Comparison of ENCODE assay signal across 1 cellular context in genomic region chr20:57155415-57155814, GRCh38.
TF ChIP-seq lines count a peak whose summit lies in the region.

No MANE protein-coding gene starts in this region.

TF ChIP-seq in HepG2, 621 proteins besides CTCF, POLR2A, EP300 and RAD21 (continued from another document):
- TF ChIP-seq ZNF503 (CRISPR knock-in tag; IDR thresholded peaks at IDR 0.05), result no peak
- TF ChIP-seq ZNF678 (CRISPR knock-in tag; IDR thresholded peaks at IDR 0.05), result no peak
- no peak for TF ChIP-seq MYNN (CRISPR knock-in tag; IDR thresholded peaks at IDR 0.05; ENCODE audit: low read depth)
- TF ChIP-seq NFRKB (IDR thresholded peaks at IDR 0.05), result no peak
- TF ChIP-seq ZGPAT (CRISPR knock-in tag; IDR thresholded peaks at IDR 0.05), result no peak
- TF ChIP-seq LCORL (IDR thresholded peaks at IDR 0.05), result no peak
- TF ChIP-seq LCORL (CRISPR knock-in tag; IDR thresholded peaks at IDR 0.05), result no peak
- TF ChIP-seq MEIS1 (CRISPR knock-in tag; IDR thresholded peaks at IDR 0.05; ENCODE audit: borderline replicate concordance), result no peak
TF ChIP-seq in HepG2: peak in this region for 0.
